In the genomic region with DNA sequence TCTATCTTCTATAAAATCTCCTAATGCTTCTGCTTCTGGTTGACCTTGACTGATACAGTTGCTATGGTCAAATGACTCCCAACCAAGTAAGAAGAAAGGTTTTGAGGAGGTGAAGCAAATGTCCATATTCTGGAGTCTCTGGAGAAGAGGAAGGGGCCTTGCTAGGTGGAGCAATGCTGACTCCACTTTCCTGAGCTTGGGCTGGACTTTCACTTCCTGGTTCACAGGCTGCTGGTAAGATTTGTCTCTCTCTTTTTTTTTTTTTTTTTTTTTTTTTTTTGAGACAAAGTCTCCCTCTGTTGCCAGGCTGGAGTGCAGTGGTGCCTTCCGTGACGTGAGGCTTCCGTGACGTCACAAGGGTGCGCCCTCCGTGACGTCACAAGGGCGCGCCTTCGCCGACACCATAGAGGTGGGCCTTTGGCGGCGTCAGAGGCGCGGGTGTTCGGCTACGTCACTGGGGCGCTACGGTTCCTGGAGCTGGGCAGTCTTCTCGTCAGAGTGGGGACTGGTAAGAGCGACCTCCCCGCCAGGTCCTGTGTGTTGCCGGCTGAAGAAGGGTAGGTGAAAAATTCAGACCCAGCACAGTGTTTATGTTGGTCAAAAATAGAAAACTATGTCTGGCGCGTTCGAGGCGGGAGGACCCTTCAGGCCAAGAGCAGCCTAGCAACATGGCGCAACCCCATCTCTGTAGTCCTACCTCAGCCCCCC, we compare ENCODE assay signal across 8 cellular contexts.
DNase-seq lines count a peak whose midpoint lies in the region; ATAC-seq and TF ChIP-seq lines count a peak whose summit lies in the region.
"Not testable (repeated sequence)": the region's sequence is repeated elsewhere in the genome, so short reads cannot be mapped to it uniquely, and the experiment has no call there.

No MANE protein-coding gene starts in this region.

- peak overlapping the region; percentile 75 for H3K4me3 ChIP-seq in OCI-LY7 (ENCODE audit: low read depth, low read length, poor library complexity, severe bottlenecking)

- not testable (repeated sequence) for H3K79me2 ChIP-seq in OCI-LY7 (ENCODE audit: insufficient read depth, low read depth, low read length)

- peaks cover 14% of the 10 kb centered on the region for H3K27me3 Mint-ChIP-seq in mesothelial cell of epicardium (ENCODE audit: low read depth)

- peak overlapping the region; percentile 99 for H2AFZ ChIP-seq in OCI-LY7 (ENCODE audit: low read length)

- H3K9me3 ChIP-seq in OCI-LY7 (ENCODE audit: low read length): not testable (repeated sequence)

- H3K36me3 Mint-ChIP-seq in mesothelial cell of epicardium: not testable (repeated sequence)

- not testable (repeated sequence) for H3K9me2 ChIP-seq in OCI-LY7 (ENCODE audit: insufficient read depth, low read length)

- not testable (repeated sequence) for BruUV-seq in OCI-LY7 (replicated peaks; lab: Mats Ljungman, UMichigan)

- intact Hi-C loops in OCI-LY7 (cut with micrococcal nuclease; ENCODE audit: unreplicated experiment): loop anchor here (1.0 to 2.0 kb wide), 2 partner anchors 93 to 313 kb away; a partner anchor contains a TSS

- H4K20me1 ChIP-seq in OCI-LY7 (ENCODE audit: insufficient read depth, low read length): not testable (repeated sequence)

- H3K4me3 Mint-ChIP-seq in mesothelial cell of epicardium: peak overlapping the region; percentile 97

- POLR2A ChIA-PET in OCI-LY7 (lab: Charles Lee): interaction anchor here (0.7 kb wide), 2 partner anchors 28 to 95 kb away, joined by 3 to 9 read pairs; no protein-coding TSS in a partner anchor

- in situ Hi-C loops in Caki2 (cut with HindIII; ENCODE audit: low pct_unique_long_range_greater_than_20kb, low sequenced_read_pairs): not testable (repeated sequence)

- H3K27ac Mint-ChIP-seq in mesothelial cell of epicardium: peak overlapping the region; percentile 100

- TF ChIP-seq CTCF in OCI-LY7 (conservative IDR thresholded peaks at IDR 0.05; ENCODE audit: low read length); mesothelial cell of epicardium (IDR thresholded peaks at IDR 0.05; ENCODE audit: unreplicated experiment): not testable (repeated sequence)

- H3K36me3 ChIP-seq in OCI-LY7 (ENCODE audit: insufficient read depth, low read length): not testable (repeated sequence)

- CTCF ChIA-PET in OCI-LY7 (lab: Charles Lee; ENCODE audit: unreplicated experiment): not testable (repeated sequence)

- peaks cover 14% of the 10 kb centered on the region for H3K4me1 ChIP-seq in OCI-LY7 (ENCODE audit: insufficient read depth, low read length, poor library complexity, severe bottlenecking)

- peaks cover 10% of the 10 kb centered on the region for H3K4me1 Mint-ChIP-seq in mesothelial cell of epicardium

- DNase-seq in Caki2 (ENCODE audit: low read depth) (peak; percentile 96), HT-29 (ENCODE audit: low spot score) (peak; percentile 96), OCI-LY7 (ENCODE audit: low spot score) (peak; percentile 94), activated T-cell treated with anti-CD3 and anti-CD28 coated beads for 48 hours (ENCODE audit: low read depth) (peak; percentile 98), epidermal melanocyte (ENCODE audit: insufficient read length, low spot score) (peak; percentile 71), mesothelial cell of epicardium (ENCODE audit: low spot score in 2 of 2, unreplicated experiment in 2 of 2) (peak; percentile 89 to 99)
- DNase-seq in stimulated activated CD8-positive, alpha-beta memory T cell treated with anti-CD3 and anti-CD28 coated beads, Interleukin-15, amount 100 ng/mL, for 1 hour (ENCODE audit: low read depth): peak; percentile 92

- H3K4me2 ChIP-seq in OCI-LY7 (ENCODE audit: low read length): peak overlapping the region; percentile 69

- peak overlapping the region; percentile 67 for H3K27ac ChIP-seq in OCI-LY7 (ENCODE audit: low read depth, low read length, poor library complexity, severe bottlenecking)

- H3K9me3 Mint-ChIP-seq in mesothelial cell of epicardium: not testable (repeated sequence)

- ATAC-seq in GM21381 (IDR thresholded peaks at IDR 0.05; ENCODE audit: unreplicated experiment): peak; percentile 99

Comparison
In these comparisons a context has a peak if more than half of its experiments do, and no peak if none do; other contexts are left out.
1. Peak in every context shown above with its lines: DNase-seq, ATAC-seq, H3K4me3 ChIP-seq and H3K27ac ChIP-seq.